Comparison of ENCODE assay signal across 6 cellular contexts in genomic region chr12:113186033-113186365, GRCh38. TPM values are rescaled to one million over a fixed set of nuclear protein-coding genes. Genes with fewer than 3 reads are reported as not detected.
DNase-seq lines count a peak whose midpoint lies in the region; ATAC-seq, FAIRE-seq and TF ChIP-seq lines count a peak whose summit lies in the region.

No MANE protein-coding gene starts in this region.

- intact Hi-C loops in natural killer cell (cut with micrococcal nuclease): no loop called here

- peak overlapping the region; percentile 86 for H3K4me3 ChIP-seq in astrocyte (ENCODE audit: insufficient read depth, low read depth, low read length)

- FAIRE-seq in astrocyte (lab: Jason Lieb, UNC): no peak

- H3K4me1 Mint-ChIP-seq in astrocyte (ENCODE audit: low read depth, unreplicated experiment): peaks cover 6% of the 10 kb centered on the region
- peaks cover 40 to 41% of the 10 kb centered on the region in 2 donors for H3K4me1 Mint-ChIP-seq in natural killer cell

- H4K20me1 ChIP-seq in astrocyte (ENCODE audit: insufficient read depth, low read length): peaks cover 13% of the 10 kb centered on the region

- H3K4me1 ChIP-seq in astrocyte (ENCODE audit: insufficient read depth, low read length): peaks cover 6% of the 10 kb centered on the region

- H3K4me3 Mint-ChIP-seq in astrocyte (ENCODE audit: unreplicated experiment) (peak overlapping the region; percentile 91), natural killer cell (peak overlapping the region; percentile 96)

- H3K9ac ChIP-seq in astrocyte (ENCODE audit: low read length): peak overlapping the region; percentile 98

- peak overlapping the region; percentile 29 for H3K27ac Mint-ChIP-seq in astrocyte (ENCODE audit: unreplicated experiment)
- peak overlapping the region; percentile 87 to 94 for H3K27ac Mint-ChIP-seq in natural killer cell

- H3K9me3 Mint-ChIP-seq in astrocyte (ENCODE audit: unreplicated experiment) (no peaks in the 10 kb centered on the region), natural killer cell (no peaks in the 10 kb centered on the region)

- peaks cover 67% of the 10 kb centered on the region for H3K79me2 ChIP-seq in astrocyte (ENCODE audit: insufficient read depth, low read length)

- H3K27me3 Mint-ChIP-seq in astrocyte (ENCODE audit: low read depth, unreplicated experiment): no peaks in the 10 kb centered on the region
- no peaks in the 10 kb centered on the region for H3K27me3 Mint-ChIP-seq in natural killer cell (ENCODE audit: low read depth in 2 of 2)

- DNase-seq in NCI-H2081 (lab: John Stamatoyannopoulos, UW) (peak; percentile 9 to 39), NCI-H2081 treated with DMSO at 0.1 percent for 48 hours (lab: John Stamatoyannopoulos, UW) (no peak), astrocyte (ENCODE audit: low read depth) (no peak), natural killer cell (no peak)

- no peak for ATAC-seq in natural killer cell
- ATAC-seq in HG03196 (IDR thresholded peaks at IDR 0.05; ENCODE audit: unreplicated experiment): no peak
- ATAC-seq in GM18909 (IDR thresholded peaks at IDR 0.05; ENCODE audit: poor library complexity, unreplicated experiment): no peak

- H3K27ac ChIP-seq in astrocyte (ENCODE audit: low read depth, low read length): peak overlapping the region; percentile 97

- no peaks in the 10 kb centered on the region for H3K27me3 ChIP-seq in astrocyte (ENCODE audit: insufficient read depth, low read length)

- H3K4me2 ChIP-seq in astrocyte (ENCODE audit: low read length): peak overlapping the region; percentile 85

- no peak for TF ChIP-seq CTCF in astrocyte (IDR thresholded peaks at IDR 0.05; ENCODE audit: insufficient read depth, low read depth, low read length)
- no peak for TF ChIP-seq CTCF in natural killer cell (IDR thresholded peaks at IDR 0.05)

- H3K9me3 ChIP-seq in astrocyte (ENCODE audit: insufficient read depth, low read depth, low read length): no peaks in the 10 kb centered on the region

- H3K36me3 ChIP-seq in astrocyte (ENCODE audit: insufficient read depth, low read length): peaks cover 3% of the 10 kb centered on the region

- H3K36me3 Mint-ChIP-seq in astrocyte (ENCODE audit: low read depth, unreplicated experiment) (peaks cover 12% of the 10 kb centered on the region), natural killer cell (peaks cover 7% of the 10 kb centered on the region)

- H2AFZ ChIP-seq in astrocyte (ENCODE audit: low read depth, low read length): peak overlapping the region; percentile 92

RNA-seq across cellular contexts. Expression of gene RITA1, which starts 0.5 kb away (rescaled TPM):
- total RNA-seq in astrocyte (20.9 and 23.5 TPM in 2 replicates), natural killer cell (10 to 100 TPM in 2 of 3 donors, 1 to 10 TPM in 1; 7.7 to 13.8 (median 12.0) TPM)

RNA-seq across cellular contexts. Expression of gene DDX54, which starts 0.7 kb away (rescaled TPM):
- total RNA-seq in astrocyte: 52.8 and 53.5 TPM in 2 replicates
- 100 to 1,000 TPM in 1 of 3 donors, 10 to 100 TPM in 2; 84.6 to 100 (median 97.1) TPM for total RNA-seq in natural killer cell

RNA-seq across cellular contexts. Expression of gene TPCN1, which starts 35.3 kb away (rescaled TPM):
- 27.9 and 33.7 TPM in 2 replicates for total RNA-seq in astrocyte
- 10 to 100 TPM in 2 of 3 donors, 1 to 10 TPM in 1; 7.2 to 21.4 (median 10.7) TPM for total RNA-seq in natural killer cell

RNA-seq across cellular contexts. Expression of gene CFAP73, which starts 36.5 kb away (rescaled TPM):
- total RNA-seq in astrocyte: not detected in 2 replicates
- not detected for total RNA-seq in natural killer cell

RNA-seq across cellular contexts. Expression of gene RASAL1, which starts 50.4 kb away (rescaled TPM):
- total RNA-seq in astrocyte: 0.43 and 0.48 TPM in 2 replicates
- not detected for total RNA-seq in natural killer cell

Comparison
In these comparisons a context has a peak if more than half of its experiments do, and no peak if none do; other contexts are left out.
1. DNase-seq: peak in NCI-H2081 (2 of 2); none in NCI-H2081 treated with DMSO at 0.1 percent for 48 hours (single experiment), astrocyte (single experiment) and natural killer cell (single experiment).